ENCODE assay signal across 8 cellular contexts in the genomic region with DNA sequence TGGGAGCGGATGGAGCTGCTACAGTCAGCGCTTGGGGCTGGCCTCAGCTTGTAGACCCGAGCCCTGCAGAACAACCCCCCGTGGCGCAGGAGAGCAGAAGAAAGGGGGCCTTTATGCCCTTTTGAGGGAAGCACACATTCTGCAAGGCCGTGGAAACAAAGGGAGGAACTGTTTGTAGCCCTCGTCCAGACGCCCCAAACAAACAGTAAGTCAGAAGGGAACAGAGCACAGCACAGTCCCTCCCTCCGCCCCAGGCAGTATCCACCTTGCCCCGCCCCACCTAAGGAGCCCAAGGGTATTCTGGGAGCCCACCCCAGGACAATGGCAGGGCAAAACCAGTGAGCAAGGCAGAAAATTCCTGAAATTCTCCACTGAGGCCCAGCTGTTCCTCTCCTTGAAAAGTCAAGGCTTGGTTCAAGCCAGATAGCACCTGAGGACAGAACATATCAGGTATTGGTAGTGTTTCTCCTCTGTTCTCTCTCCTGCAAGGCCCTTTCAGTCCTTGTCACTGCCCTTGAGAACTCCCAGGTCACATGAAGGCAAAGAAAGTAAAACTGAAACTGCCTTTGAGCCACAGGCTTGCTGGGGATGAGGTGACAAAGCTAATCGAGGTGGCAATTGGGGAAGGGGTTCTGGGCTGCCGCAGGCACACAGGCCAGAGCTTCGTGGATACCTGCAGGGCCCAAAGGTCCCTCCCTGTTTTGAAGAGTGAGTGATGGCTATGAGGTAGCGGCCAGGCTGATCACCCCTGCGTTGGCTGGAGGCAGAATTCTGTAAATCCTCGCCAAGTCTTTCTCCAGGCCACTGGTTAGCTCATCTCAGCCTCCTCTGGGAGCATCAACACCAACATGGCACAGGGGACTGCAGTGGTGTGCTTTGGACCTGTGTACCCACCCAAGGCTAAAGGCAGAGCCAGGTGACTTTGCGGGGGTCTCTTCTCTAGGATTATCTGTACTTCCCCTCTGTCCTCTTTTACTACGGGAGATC. TPM values are rescaled to one million over a fixed set of nuclear protein-coding genes. Genes with fewer than 3 reads are reported as not detected.
A peak's percentile ranks its signal among the peaks of the same experiment; 100 is the strongest.
DNase-seq lines count a peak whose midpoint lies in the region; ATAC-seq, FAIRE-seq and TF ChIP-seq lines count a peak whose summit lies in the region.

No MANE protein-coding gene starts in this region.

- no peaks in the 10 kb centered on the region for H3K9me3 ChIP-seq in K562 (replicated peaks; ENCODE audit: control insufficient read depth, insufficient read depth, low read depth, low read length)
- H3K9me3 ChIP-seq in iPS DF 6.9 (ENCODE audit: control insufficient read depth, insufficient read depth, low read length), result no peaks in the 10 kb centered on the region
- no peaks in the 10 kb centered on the region for H3K9me3 ChIP-seq in sigmoid colon

- DNase-seq in GM12892 (ENCODE audit: insufficient read length) (peak; percentile 69), HFFc6 (peak; percentile 15), NB4 (ENCODE audit: low read depth) (peak; percentile 94), T1000 (lab: John Stamatoyannopoulos, UW) (peak; percentile 45), K562 (ENCODE audit: extremely low read depth in 1 of 4, low spot score in 3 of 4) (peak; percentile 74 to 79 (median 78)), iPS DF 6.9 (ENCODE audit: low read depth, low spot score) (peak; percentile 64), sigmoid colon (peak; percentile 69), NCI-H2081 treated with DMSO at 0.1 percent for 48 hours (lab: John Stamatoyannopoulos, UW) (no peak)

- TF ChIP-seq EP300 in K562 (IDR thresholded peaks at IDR 0.05; ENCODE audit: low read length), result no peak
- no peak for TF ChIP-seq EP300 in sigmoid colon (IDR thresholded peaks at IDR 0.05)

- peaks cover 10% of the 10 kb centered on the region for H3K36me3 Mint-ChIP-seq in HFFc6 (ENCODE audit: low read depth)

- H3K4me1 ChIP-seq in K562 (replicated peaks in 1 of 2; ENCODE audit: control insufficient read depth in 2 of 2, insufficient read depth in 2 of 2, low read length in 2 of 2) (peaks cover 14 to 32% of the 10 kb centered on the region in 2 experiments), iPS DF 6.9 (ENCODE audit: control insufficient read depth, insufficient read depth, low read length) (peaks cover 13% of the 10 kb centered on the region; the same call in 1 of the 2 replicates), sigmoid colon (peaks cover 0 to 69% (median 56%) of the 10 kb centered on the region in 4 donors)

- peaks cover 3% of the 10 kb centered on the region; the same call in 1 of the 2 replicates for H3K27me3 Mint-ChIP-seq in HFFc6 (ENCODE audit: insufficient read depth)

- no peaks in the 10 kb centered on the region for H3K9me1 ChIP-seq in K562 (ENCODE audit: control insufficient read depth, insufficient read depth, low read length)

- FAIRE-seq in GM12892 (lab: Jason Lieb, UNC) (no peak), K562 (lab: Jason Lieb, UNC) (peak; percentile 83)

- peak; percentile 93 for ATAC-seq in K562

- intact Hi-C loops in K562 (cut with micrococcal nuclease), result loop anchor here (2.0 kb wide), 1 partner anchor 54 kb away; a partner anchor contains a TSS
- intact Hi-C loops in sigmoid colon (cut with DNase I), result no loop called here

- no peak for TF ChIP-seq RAD21 in K562 (CRISPR knock-in tag; conservative IDR thresholded peaks at IDR 0.05 in 1 of 2, IDR thresholded peaks at IDR 0.05 in 1 of 2)

- in situ Hi-C loops in K562 (cut with MboI), result no loop called here

- H3K4me3 ChIP-seq in NB4 (ENCODE audit: low read depth, low read length), result peak overlapping the region; percentile 87
- H3K4me3 ChIP-seq in K562, result peak overlapping the region; percentile 47
- peak overlapping the region; percentile 6; the same call in 1 of the 2 replicates for H3K4me3 ChIP-seq in iPS DF 6.9 (ENCODE audit: low read length)
- peak overlapping the region; percentile 54 to 66 (median 60) for H3K4me3 ChIP-seq in sigmoid colon

- H3K79me2 ChIP-seq in K562 (ENCODE audit: control insufficient read depth, insufficient read depth, low read length), result peaks cover 51% of the 10 kb centered on the region

- TF ChIP-seq CTCF in HFFc6 (IDR thresholded peaks at IDR 0.05), result no peak
- TF ChIP-seq CTCF in NB4 (IDR thresholded peaks at IDR 0.05; ENCODE audit: low read depth, low read length), result no peak
- TF ChIP-seq CTCF in K562 (IDR thresholded peaks at IDR 0.05 in 2 of 3, conservative IDR thresholded peaks at IDR 0.05 in 1 of 3; ENCODE audit: insufficient read depth in 2 of 3, low read depth in 1 of 3, low read length in 3 of 3), result no peak
- no peak for TF ChIP-seq CTCF in sigmoid colon (IDR thresholded peaks at IDR 0.05)

- H3K4me2 ChIP-seq in K562 (ENCODE audit: insufficient read depth, low read length), result peak overlapping the region; percentile 83

- peaks cover 45% of the 10 kb centered on the region for H3K4me1 Mint-ChIP-seq in HFFc6 (ENCODE audit: low read depth)

- peak overlapping the region; percentile 87 to 94 for H3K9ac ChIP-seq in K562 (ENCODE audit: insufficient read depth in 1 of 2, low read depth in 2 of 2, low read length in 2 of 2)

- peak overlapping the region; percentile 90 for H3K27ac ChIP-seq in K562 (ENCODE audit: extremely low read depth, low read depth, low read length)
- H3K27ac ChIP-seq in iPS DF 6.9 (ENCODE audit: low read length), result no peak overlapping the region
- H3K27ac ChIP-seq in sigmoid colon, result peak overlapping the region; percentile 91 to 98 (median 94)

- BruUV-seq in K562 (replicated peaks; lab: Mats Ljungman, UMichigan), result TSS peak; percentile 73

- POLR2A ChIA-PET in K562 (lab: Yijun Ruan, JAX), result interaction anchor here (0.5 to 2.8 kb wide), 8 partner anchors 9 to 857 kb away, joined by 3 to 13 read pairs (median 4); a partner anchor contains a TSS

- peaks cover 12% of the 10 kb centered on the region; the same call in 2 of the 3 replicates for H3K36me3 ChIP-seq in K562 (ENCODE audit: control insufficient read depth, insufficient read depth, low read length)
- no peaks in the 10 kb centered on the region for H3K36me3 ChIP-seq in iPS DF 6.9 (ENCODE audit: control insufficient read depth, insufficient read depth, low read length)
- no peaks in the 10 kb centered on the region for H3K36me3 ChIP-seq in sigmoid colon

- no peaks in the 10 kb centered on the region for H4K20me1 ChIP-seq in K562 (replicated peaks; ENCODE audit: control insufficient read depth, insufficient read depth, low read length)

- TF ChIP-seq POLR2A in GM12892 (IDR thresholded peaks at IDR 0.05; ENCODE audit: low read depth, low read length) (peak; percentile 47; the same call in 1 of the 2 replicates), NB4 (IDR thresholded peaks at IDR 0.05; ENCODE audit: extremely low read depth, insufficient read length) (peak; percentile 66), K562 (conservative IDR thresholded peaks at IDR 0.05) (peak; percentile 77), sigmoid colon (IDR thresholded peaks at IDR 0.05) (peak; percentile 68 to 82)

- H3K27ac Mint-ChIP-seq in HFFc6, result peak overlapping the region; percentile 99

- 3% methylated on average over 12 of the region's 18 CpGs for WGBS in K562 (ENCODE audit: insufficient coverage, low coverage, missing lambda C conversion rate)
- no CpG with 5 or more reads among the region's 18 CpGs for WGBS in iPS DF 6.9 (ENCODE audit: insufficient coverage, insufficient read length)
- 1% methylated on average over 18 of the region's 18 CpGs for WGBS in sigmoid colon, 2 donors

- no peaks in the 10 kb centered on the region for H3K9me3 Mint-ChIP-seq in HFFc6

- peak overlapping the region; percentile 98 for H2AFZ ChIP-seq in K562 (ENCODE audit: low read depth, low read length)

- CTCF ChIA-PET in K562 (lab: Yijun Ruan, JAX; ENCODE audit: low intra/inter-chr PET ratio), result no interaction called here

- H3K27me3 ChIP-seq in K562 (ENCODE audit: control insufficient read depth in 2 of 2, insufficient read depth in 2 of 2, low read length in 2 of 2) (no peaks in the 10 kb centered on the region), iPS DF 6.9 (ENCODE audit: control insufficient read depth, insufficient read depth, low read length) (no peaks in the 10 kb centered on the region), sigmoid colon (no peaks in the 10 kb centered on the region)

- H3K4me3 Mint-ChIP-seq in HFFc6, result peak overlapping the region; percentile 99

RNA-seq across cellular contexts. Expression of a gene that starts 0.5 kb away (rescaled TPM):
- 42.7 TPM for polyA plus RNA-seq in GM12892 (2012; ENCODE audit: missing spikeins)
- 10 to 100 TPM; 13.5 to 18.1 (median 15.2) TPM for total RNA-seq in HFFc6 (2021; fragmentation: NEBNext Ultra II Directional; extraction: Animal tissue kit (Norgen Biotek cat#: 25700))
- total RNA-seq in K562 (2011; cell fraction: chromatin; rRNA removed; ENCODE audit: low replicate concordance), result 124 and 216 TPM in 2 replicates
- 84.2 and 90.7 TPM in 2 replicates for total RNA-seq in K562 (2011; cell fraction: nucleolus; rRNA removed)
- total RNA-seq in K562 (2011; cell fraction: nucleoplasm; rRNA removed), result 89.5 and 97.5 TPM in 2 replicates
- total RNA-seq in K562 (2014; rRNA removed) (22.0 and 26.3 TPM in 2 replicates), K562 (2014; rRNA removed; fragmentation: Illumina TruSeq; extraction: Trizol) (20.3 and 20.8 TPM in 2 replicates), K562 (2015; rRNA removed; fragmentation: Illumina TruSeq; extraction: Trizol) (23.7 and 27.1 TPM in 2 replicates), K562 (2021) (22.7 and 24.8 TPM in 2 replicates), sigmoid colon (10 to 100 TPM; 44.4 to 99.4 (median 68.0) TPM)
- polyA plus RNA-seq in K562 (2011; rRNA removed) (21.0 and 26.1 TPM in 2 replicates), K562 (2014; fragmentation: Illumina TruSeq; extraction: Trizol) (28.4 and 33.4 TPM in 2 replicates), K562 (2014; fragmentation: Nextera tagmentation; extraction: Ambion mirVana) (10 to 100 TPM in 1 of 2 experiments, 1 to 10 TPM in 1; 9.9 to 14.1 TPM), K562 (2014; rRNA removed) (19.9 and 20.6 TPM in 2 replicates), sigmoid colon (10 to 100 TPM; 14.4 to 49.8 (median 16.2) TPM)
- polyA plus RNA-seq in K562 (2011; cell fraction: cytosol; rRNA removed), result 17.5 and 21.4 TPM in 2 replicates
- polyA plus RNA-seq in K562 (2011; cell fraction: nucleus; rRNA removed), result 87.1 and 102 TPM in 2 replicates
- polyA plus RNA-seq in K562 (2012), result 20.8 and 28.9 TPM in 2 replicates
- polyA minus RNA-seq in K562 (2011; rRNA and poly(A)+ RNA removed), result 36.9 and 45.4 TPM in 2 replicates
- 13.7 and 15.5 TPM in 2 replicates for polyA minus RNA-seq in K562 (2011; cell fraction: cytosol; rRNA and poly(A)+ RNA removed)
- 40.1 and 53.6 TPM in 2 replicates for polyA minus RNA-seq in K562 (2011; cell fraction: nucleus; rRNA and poly(A)+ RNA removed)

RNA-seq across cellular contexts. Expression of a gene that starts 53.9 kb away (rescaled TPM):
- polyA plus RNA-seq in GM12892 (2012; ENCODE audit: missing spikeins), result 1.1 TPM
- total RNA-seq in HFFc6 (2021; fragmentation: NEBNext Ultra II Directional; extraction: Animal tissue kit (Norgen Biotek cat#: 25700)), result under 1 TPM; 0.36 to 0.91 (median 0.48) TPM
- total RNA-seq in K562 (2011; cell fraction: chromatin; rRNA removed; ENCODE audit: low replicate concordance), result 8.5 and 22.6 TPM in 2 replicates
- 2.7 and 3.9 TPM in 2 replicates for total RNA-seq in K562 (2011; cell fraction: nucleolus; rRNA removed)
- 5.1 TPM in 2 replicates for total RNA-seq in K562 (2011; cell fraction: nucleoplasm; rRNA removed)
- total RNA-seq in K562 (2014; rRNA removed), result 4.9 and 5.1 TPM in 2 replicates
- 3.9 and 5.0 TPM in 2 replicates for total RNA-seq in K562 (2014; rRNA removed; fragmentation: Illumina TruSeq; extraction: Trizol)
- total RNA-seq in K562 (2015; rRNA removed; fragmentation: Illumina TruSeq; extraction: Trizol), result 4.4 and 5.5 TPM in 2 replicates
- total RNA-seq in K562 (2021), result 6.4 and 7.7 TPM in 2 replicates
- 3.5 and 4.9 TPM in 2 replicates for polyA plus RNA-seq in K562 (2011; rRNA removed)
- polyA plus RNA-seq in K562 (2011; cell fraction: cytosol; rRNA removed), result 0.76 and 1.5 TPM in 2 replicates
- 5.3 and 6.0 TPM in 2 replicates for polyA plus RNA-seq in K562 (2011; cell fraction: nucleus; rRNA removed)
- polyA plus RNA-seq in K562 (2012), result 2.6 and 5.2 TPM in 2 replicates
- polyA plus RNA-seq in K562 (2014; fragmentation: Illumina TruSeq; extraction: Trizol), result 3.5 and 3.9 TPM in 2 replicates
- polyA plus RNA-seq in K562 (2014; fragmentation: Nextera tagmentation; extraction: Ambion mirVana), result under 1 TPM; 0.88 to 0.96 TPM
- 4.5 and 4.7 TPM in 2 replicates for polyA plus RNA-seq in K562 (2014; rRNA removed)
- 7.4 and 10.9 TPM in 2 replicates for polyA minus RNA-seq in K562 (2011; rRNA and poly(A)+ RNA removed)
- polyA minus RNA-seq in K562 (2011; cell fraction: cytosol; rRNA and poly(A)+ RNA removed), result 0.91 and 2.2 TPM in 2 replicates
- 5.0 and 11.0 TPM in 2 replicates for polyA minus RNA-seq in K562 (2011; cell fraction: nucleus; rRNA and poly(A)+ RNA removed)
- 10 to 100 TPM; 18.2 to 36.4 (median 25.9) TPM for total RNA-seq in sigmoid colon
- polyA plus RNA-seq in sigmoid colon, result 1 to 10 TPM; 3.6 to 7.3 (median 6.2) TPM

Comparison
In these comparisons a context has a peak if more than half of its experiments do, and no peak if none do; other contexts are left out.
1. H3K4me3 ChIP-seq: peak in every context shown above with its lines; median percentile 87 in NB4; 60 in sigmoid colon; 47 in K562; 6 in iPS DF 6.9.